Comparison of ENCODE assay signal across 20 cellular contexts in the genomic region with DNA sequence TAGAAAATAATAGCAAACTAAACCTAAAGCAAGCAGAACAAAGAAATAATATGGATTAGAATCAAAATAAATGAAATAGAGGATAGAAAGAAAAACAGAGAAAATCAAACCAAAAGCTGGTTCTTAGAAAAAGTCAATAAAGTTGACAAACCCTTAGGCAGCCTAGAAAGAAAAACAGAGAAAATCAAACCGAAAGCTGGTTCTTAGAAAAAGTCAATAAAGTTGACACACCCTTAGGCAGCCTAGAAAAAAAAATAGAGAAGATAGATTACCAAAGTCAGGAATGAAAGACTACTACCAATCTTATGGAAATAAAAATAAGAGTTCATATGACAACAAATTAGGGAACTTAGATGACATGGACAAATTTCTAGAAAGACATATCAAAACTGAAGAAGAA.
"Had no signal": no experiment of that assay in that cellular context is flagged by ENCODE, and none has a peak within 500 bp of the region (broad histone marks: within the 10 kb centered on the region; RNA-seq: fewer than 3 reads in every experiment).

No MANE protein-coding gene starts in this region.

- H3K36me3 Mint-ChIP-seq: neural progenitor cell had no signal

- H3K27ac Mint-ChIP-seq: mesothelial cell of epicardium; nephron; neural progenitor cell; stimulated activated naive B cell treated with anti-CD40 and anti-IgM and Interleukin-4, amounts not matched to agents 10 μg/mL and 1 μg/mL and 100 μg/mL, for 72 hours had no signal

- H3K4me1 Mint-ChIP-seq: mesothelial cell of epicardium, nephron, neural progenitor cell had no signal

- H3K27me3 ChIP-seq: left lung, neural progenitor cell, thyroid gland, vagina had no signal

- H3K4me1 ChIP-seq: left lung, neural progenitor cell, psoas muscle, stomach, thyroid gland, vagina had no signal

- H3K4me2 ChIP-seq: neural progenitor cell had no signal

- DNase-seq: cortex of kidney; kidney; left lung; mesenchymal stem cell; naive thymus-derived CD4-positive, alpha-beta T cell; posterior cingulate gyrus; psoas muscle; right cardiac atrium; stimulated activated CD4-positive, alpha-beta T cell treated with anti-CD3 and anti-CD28 coated beads, Interleukin-15, amount 100 ng/mL, for 24 hours; stimulated activated CD4-positive, alpha-beta T cell treated with anti-CD3 and anti-CD28 coated beads, Interleukin-2, amount 100 ng/mL, for 48 hours; stimulated activated naive B cell treated with anti-CD40 and anti-IgM and Interleukin-4, amounts not matched to agents 10 μg/mL and 1 μg/mL and 100 μg/mL, for 72 hours; stomach; thyroid gland; trophoblast cell had no signal

- H3K9ac ChIP-seq: neural progenitor cell had no signal

- H3K4me3 ChIP-seq: left lung, neural progenitor cell, psoas muscle, skin epidermis, stomach, thyroid gland, vagina had no signal

- H3K27me3 Mint-ChIP-seq: stimulated activated naive B cell treated with anti-CD40 and anti-IgM and Interleukin-4, amounts not matched to agents 10 μg/mL and 1 μg/mL and 100 μg/mL, for 72 hours had no signal

- ATAC-seq: left lung; naive thymus-derived CD4-positive, alpha-beta T cell; psoas muscle; right cardiac atrium; stimulated activated naive B cell treated with anti-CD40 and anti-IgM and Interleukin-4, amounts not matched to agents 10 μg/mL and 1 μg/mL and 100 μg/mL, for 72 hours had no signal

- H3K4me3 Mint-ChIP-seq: mesothelial cell of epicardium; nephron; neural progenitor cell; stimulated activated naive B cell treated with anti-CD40 and anti-IgM and Interleukin-4, amounts not matched to agents 10 μg/mL and 1 μg/mL and 100 μg/mL, for 72 hours had no signal

- H3K27ac ChIP-seq: left lung, neural progenitor cell, psoas muscle, skin epidermis, stomach, thyroid gland, vagina had no signal

- FAIRE-seq: frontal cortex, kidney had no signal

- H3K9me3 ChIP-seq: thyroid gland, vagina had no signal

- H2AFZ ChIP-seq: neural progenitor cell had no signal

- H3K36me3 ChIP-seq: left lung, neural progenitor cell, stomach, thyroid gland, vagina had no signal
